In the genomic region with DNA sequence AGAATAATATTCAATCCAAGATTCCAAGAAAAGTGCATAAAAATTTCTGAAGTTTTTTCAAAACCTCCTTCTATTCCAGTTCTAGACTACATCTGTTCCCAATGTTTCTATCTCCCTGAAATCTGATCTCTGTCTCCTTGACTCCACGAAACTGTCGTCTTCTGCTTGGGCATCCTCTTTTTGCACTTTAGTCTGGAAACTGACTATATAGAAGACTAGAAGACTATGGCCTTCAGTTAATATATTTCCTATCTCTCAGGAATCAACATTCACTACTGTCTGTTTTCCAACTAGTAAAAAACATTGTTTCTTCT, we compare ENCODE assay signal across 24 cellular contexts.
"Had no signal": no experiment of that assay in that cellular context is flagged by ENCODE, and none has a peak within 500 bp of the region (broad histone marks: within the 10 kb centered on the region; RNA-seq: fewer than 3 reads in every experiment).

No MANE protein-coding gene starts in this region.

- DNase-seq: activated CD4-positive, alpha-beta memory T cell treated with anti-CD3 and anti-CD28 coated beads for 36 hours; activated CD4-positive, alpha-beta T cell treated with anti-CD3 and anti-CD28 coated beads for 48 hours; activated effector memory CD4-positive, alpha-beta T cell treated with Interleukin-2 at 50 U/mL for 16 hours; activated naive CD4-positive, alpha-beta T cell treated with anti-CD3 and anti-CD28 coated beads for 36 hours; activated naive CD8-positive, alpha-beta T cell treated with anti-CD3 and anti-CD28 coated beads, Interleukin-2, amount 10 ng/mL, durations not matched to agents 7 days and 5 days; activated T-cell treated with anti-CD3 and anti-CD28 coated beads, Interleukin-2, amount 50 U/mL, for 72 hours; amniotic stem cell; colonic mucosa; dorsolateral prefrontal cortex; esophagus squamous epithelium; heart right ventricle; kidney; lower lobe of right lung; natural killer cell; retina; sigmoid colon; stimulated activated CD4-positive, alpha-beta T cell treated with anti-CD3 and anti-CD28 coated beads, Interleukin-15, amount 100 ng/mL, for 24 hours; stimulated activated naive B cell treated with anti-CD40 and anti-IgM and Interleukin-4, amounts not matched to agents 10 μg/mL and 1 μg/mL and 100 μg/mL, for 72 hours; T-helper 9 cell; trophoblast cell; uterus had no signal

- H3K9me3 ChIP-seq: colonic mucosa, lower lobe of right lung, uterus had no signal

- H3K27ac ChIP-seq: breast epithelium, colonic mucosa, dorsolateral prefrontal cortex, esophagus squamous epithelium, heart right ventricle, lower lobe of right lung, sigmoid colon, uterus had no signal

- H3K36me3 ChIP-seq: breast epithelium, colonic mucosa, esophagus squamous epithelium, heart right ventricle, lower lobe of right lung, sigmoid colon, uterus had no signal

- H3K27me3 ChIP-seq: breast epithelium, colonic mucosa, dorsolateral prefrontal cortex, esophagus squamous epithelium, heart right ventricle, sigmoid colon, uterus had no signal

- H3K4me1 ChIP-seq: breast epithelium, colonic mucosa, esophagus squamous epithelium, heart right ventricle, lower lobe of right lung, sigmoid colon, uterus had no signal

- H3K4me3 ChIP-seq: breast epithelium, colonic mucosa, dorsolateral prefrontal cortex, esophagus squamous epithelium, heart right ventricle, lower lobe of right lung, sigmoid colon, smooth muscle cell, uterus had no signal

- ATAC-seq: activated T-cell treated with anti-CD3 and anti-CD28 coated beads, Interleukin-2, amount 50 U/mL, for 72 hours; heart right ventricle; left lobe of liver; lower lobe of right lung; natural killer cell had no signal
